In the genomic region with DNA sequence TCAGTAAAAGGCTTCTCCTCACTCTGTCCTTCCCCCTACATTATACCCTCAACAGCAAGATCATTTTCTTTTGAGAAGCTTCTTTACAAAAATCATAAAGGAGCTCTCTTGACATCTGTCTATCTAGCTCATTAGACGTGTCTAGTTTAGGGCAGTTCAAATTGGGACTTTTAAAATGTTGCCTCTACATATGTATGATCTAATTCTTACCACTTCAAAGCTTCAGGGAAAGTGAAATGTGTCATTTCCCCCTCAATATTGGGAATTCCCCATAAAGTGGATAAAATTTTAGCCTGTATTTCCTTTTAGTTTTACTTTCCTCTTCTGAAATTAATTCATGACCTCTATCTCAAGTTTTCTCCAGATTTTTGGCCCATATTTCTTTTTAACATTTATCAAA, we compare ENCODE assay signal across 9 cellular contexts.
DNase-seq lines count a peak whose midpoint lies in the region; ATAC-seq and TF ChIP-seq lines count a peak whose summit lies in the region.
"Had no signal": no experiment of that assay in that cellular context is flagged by ENCODE, and none has a peak within 500 bp of the region (broad histone marks: within the 10 kb centered on the region; RNA-seq: fewer than 3 reads in every experiment).

No MANE protein-coding gene starts in this region.

- no peaks in the 10 kb centered on the region for H3K36me3 ChIP-seq in PC-3 (ENCODE audit: low read depth, low read length)

- no peak for TF ChIP-seq CTCF in GM10248 (IDR thresholded peaks at IDR 0.05; ENCODE audit: control extremely low read depth, extremely low read depth, low read depth, missing control alignments)
- TF ChIP-seq CTCF in PC-3 (conservative IDR thresholded peaks at IDR 0.05; ENCODE audit: low read depth, low read length) = no peak

- H3K79me2 ChIP-seq in PC-3 (ENCODE audit: low read length) = no peaks in the 10 kb centered on the region

- POLR2A ChIA-PET in GM10248 (lab: Yijun Ruan, JAX) (no interaction called here), PC-3 (lab: Charles Lee; ENCODE audit: unreplicated experiment) (interaction anchor here (0.7 to 1.0 kb wide), 2 partner anchors 128 to 632 kb away, joined by 3 to 5 read pairs; no protein-coding TSS in a partner anchor)

- H3K9me2 ChIP-seq in PC-3 (replicated peaks; ENCODE audit: low read length) = no peaks in the 10 kb centered on the region

- H4K20me1 ChIP-seq in PC-3 (ENCODE audit: low read length) = no peaks in the 10 kb centered on the region

- H3K27me3 ChIP-seq in PC-3 (ENCODE audit: low read length) = no peaks in the 10 kb centered on the region

- peaks cover 33% of the 10 kb centered on the region for H3K4me1 ChIP-seq in PC-3 (ENCODE audit: insufficient read depth, low read length)

- CTCF ChIA-PET in GM10248 (lab: Yijun Ruan, JAX) = interaction anchor here (1.1 to 1.6 kb wide), 2 partner anchors 20 to 31 kb away, joined by 4 read pairs; no protein-coding TSS in a partner anchor
- CTCF ChIA-PET in PC-3 (lab: Charles Lee) = no interaction called here

- peak overlapping the region; percentile 89 for H3K27ac ChIP-seq in PC-3 (ENCODE audit: low read length)
- H3K27ac ChIP-seq in substantia nigra (ENCODE audit: low read depth, low read length, poor library complexity, severe bottlenecking) = no peak overlapping the region

- H3K9ac ChIP-seq in PC-3 (ENCODE audit: low read length) = no peak overlapping the region

- no peaks in the 10 kb centered on the region for H3F3A ChIP-seq in PC-3 (ENCODE audit: low read length, unreplicated experiment)

- no TSS peak for BruUV-seq in PC-3 (replicated peaks; lab: Mats Ljungman, UMichigan)

- H2AFZ ChIP-seq in PC-3 (ENCODE audit: low read length) = no peak overlapping the region

- no peaks in the 10 kb centered on the region for H3K9me3 ChIP-seq in PC-3 (ENCODE audit: low read length)

- intact Hi-C loops in PC-3 (cut with micrococcal nuclease) = no loop called here

- peak overlapping the region; percentile 61 for H3K4me2 ChIP-seq in PC-3 (ENCODE audit: low read length)

- ATAC-seq in GM19372 (IDR thresholded peaks at IDR 0.05; ENCODE audit: low read depth, unreplicated experiment) = peak; percentile 78
- ATAC-seq in HG02884 (IDR thresholded peaks at IDR 0.05; ENCODE audit: unreplicated experiment) = peak; percentile 83
- ATAC-seq in PC-3 = 0 out of 2 replicates have a peak, but pooled peaks have one; percentile 9
- ATAC-seq in left lobe of liver = no peak

- H3K4me3 ChIP-seq in PC-3 (ENCODE audit: low read length) = no peak overlapping the region

- DNase-seq in GM10248 (ENCODE audit: extremely low spot score) = peak; percentile 46
- DNase-seq in PC-3 = no peak
- no peak for DNase-seq in effector CD8-positive, alpha-beta T cell (lab: John Stamatoyannopoulos, UW)
- DNase-seq in left lobe of liver (ENCODE audit: low spot score) = no peak
- no peak for DNase-seq in KG1 (lab: John Stamatoyannopoulos, UW)
- DNase-seq in substantia nigra (lab: John Stamatoyannopoulos, UW) = no peak
- DNase-seq: NCI-H510A treated with DMSO at 0.1 percent for 48 hours had no signal
